9 cellular contexts compared by ENCODE assay signal in the genomic region with DNA sequence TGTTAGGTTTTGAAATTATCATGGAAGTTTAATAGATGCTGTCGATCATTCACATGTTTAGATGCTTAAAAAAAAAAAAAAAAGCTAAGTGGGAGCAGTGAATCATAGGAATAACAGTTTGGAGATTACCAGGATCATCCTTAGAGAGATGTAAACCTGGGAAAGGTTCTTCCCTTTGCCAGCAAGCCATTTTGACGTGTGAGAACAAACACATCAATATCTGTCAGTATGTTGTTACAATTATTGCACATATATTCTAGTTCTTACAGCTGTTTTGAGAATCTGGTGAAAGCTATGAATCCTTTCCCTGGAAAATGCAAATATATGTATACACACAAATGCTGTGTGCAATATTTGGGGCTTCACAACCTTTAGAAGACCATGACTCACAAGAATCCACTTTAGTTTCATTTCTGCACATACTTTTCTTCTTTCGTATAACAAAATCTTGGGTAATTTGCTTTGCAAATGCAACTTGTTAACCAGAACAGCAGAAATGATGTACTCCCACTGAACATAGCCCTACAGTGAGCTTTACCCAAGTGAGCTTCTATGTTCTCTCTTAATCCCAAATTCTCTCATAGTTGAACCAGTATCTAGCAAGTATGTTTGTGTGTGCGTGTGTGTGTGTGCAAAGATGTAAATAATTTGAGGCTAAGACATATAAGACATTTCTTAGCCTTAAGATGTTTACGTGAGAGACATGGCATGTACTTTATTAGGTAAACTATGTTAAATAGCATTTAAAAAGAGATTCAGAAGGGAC. TPM values are rescaled to one million over a fixed set of nuclear protein-coding genes. Genes with fewer than 3 reads are reported as not detected.
DNase-seq lines count a peak whose midpoint lies in the region; ATAC-seq and TF ChIP-seq lines count a peak whose summit lies in the region.
"Had no signal": no experiment of that assay in that cellular context is flagged by ENCODE, and none has a peak within 500 bp of the region (broad histone marks: within the 10 kb centered on the region; RNA-seq: fewer than 3 reads in every experiment).

No MANE protein-coding gene starts in this region.

- ATAC-seq in GM19395 (IDR thresholded peaks at IDR 0.05; ENCODE audit: unreplicated experiment) = peak; percentile 54
- peak; percentile 9 for ATAC-seq in effector memory CD8-positive, alpha-beta T cell (replicated peaks)

- H3K27me3 Mint-ChIP-seq in Calu3 (ENCODE audit: unreplicated experiment) = no peaks in the 10 kb centered on the region
- H3K27me3 Mint-ChIP-seq in effector memory CD8-positive, alpha-beta T cell = no peaks in the 10 kb centered on the region

- intact Hi-C loops in Calu3 (cut with micrococcal nuclease; ENCODE audit: unreplicated experiment) = no loop called here

- H3K36me3 Mint-ChIP-seq in Calu3 (ENCODE audit: insufficient read depth, unreplicated experiment) = peaks cover 92% of the 10 kb centered on the region
- peaks cover 74% of the 10 kb centered on the region for H3K36me3 Mint-ChIP-seq in effector memory CD8-positive, alpha-beta T cell (ENCODE audit: insufficient read depth)

- no peak for DNase-seq in Calu3
- DNase-seq in HT-29 (ENCODE audit: low spot score) = peak; percentile 58
- DNase-seq in effector memory CD8-positive, alpha-beta T cell = no peak
- no peak for DNase-seq in stimulated activated naive CD4-positive, alpha-beta T cell treated with Interleukin-2 at 50 U/mL for 16 hours (lab: John Stamatoyannopoulos, UW)
- DNase-seq in dermis blood vessel endothelial cell = no peak
- no peak for DNase-seq in SW480 (ENCODE audit: low spot score)
- no peak for DNase-seq in activated effector memory CD4-positive, alpha-beta T cell treated with anti-CD3 and anti-CD28 coated beads, Interleukin-2, amount 50 U/mL, for 16 hours
- DNase-seq: dorsolateral prefrontal cortex had no signal

- no peak for TF ChIP-seq CTCF in Calu3 (IDR thresholded peaks at IDR 0.05; ENCODE audit: unreplicated experiment)

- BruUV-seq in Calu3 (replicated peaks; lab: Mats Ljungman, UMichigan) = no TSS peak

- peaks cover 46% of the 10 kb centered on the region for H3K4me1 Mint-ChIP-seq in Calu3 (ENCODE audit: low read depth, unreplicated experiment)
- H3K4me1 Mint-ChIP-seq in effector memory CD8-positive, alpha-beta T cell (ENCODE audit: low read depth in 2 of 2) = peaks cover 12 to 17% of the 10 kb centered on the region in 2 donors

- no peaks in the 10 kb centered on the region for H3K9me3 Mint-ChIP-seq in Calu3 (ENCODE audit: low read depth, unreplicated experiment)
- H3K9me3 Mint-ChIP-seq in effector memory CD8-positive, alpha-beta T cell = no peaks in the 10 kb centered on the region

- CTCF ChIA-PET in Calu3 (lab: Charles Lee) = no interaction called here

- H3K4me3 Mint-ChIP-seq in Calu3 (ENCODE audit: low read depth, unreplicated experiment) = peak overlapping the region; percentile 59
- no peak overlapping the region for H3K4me3 Mint-ChIP-seq in effector memory CD8-positive, alpha-beta T cell

- H3K27ac Mint-ChIP-seq in Calu3 (ENCODE audit: unreplicated experiment) = peak overlapping the region; percentile 98
- H3K27ac Mint-ChIP-seq in effector memory CD8-positive, alpha-beta T cell = peak overlapping the region; percentile 33 to 77

RNA-seq across cellular contexts. Expression of a gene that starts 12.1 kb away (rescaled TPM):
- total RNA-seq in Calu3 (2022) (217 and 227 TPM in 2 replicates), dermis blood vessel endothelial cell (15.2 and 31.8 TPM in 2 replicates)
- 51.0 and 53.2 TPM in 2 replicates for total RNA-seq in HT-29 (2014; rRNA removed; shearing (Covaris generic))
